9 cellular contexts compared by ENCODE assay signal in genomic region chr20:54980321-54980960, GRCh38.
DNase-seq lines count a peak whose midpoint lies in the region; ATAC-seq and TF ChIP-seq lines count a peak whose summit lies in the region.
"Had no signal": no experiment of that assay in that cellular context is flagged by ENCODE, and none has a peak within 500 bp of the region (broad histone marks: within the 10 kb centered on the region; RNA-seq: fewer than 3 reads in every experiment).

No MANE protein-coding gene starts in this region.

- no peak overlapping the region for H3K27ac ChIP-seq in tibial artery

- intact Hi-C loops in tibial artery (cut with DNase I; ENCODE audit: low total_unique reads): no loop called here

- H3K27me3 ChIP-seq in MG63: no peaks in the 10 kb centered on the region
- no peaks in the 10 kb centered on the region for H3K27me3 ChIP-seq in tibial artery

- H3K36me3 Mint-ChIP-seq in neural crest cell (ENCODE audit: low read depth): no peaks in the 10 kb centered on the region
- H3K36me3 Mint-ChIP-seq in effector memory CD8-positive, alpha-beta T cell (ENCODE audit: insufficient read depth): no peaks in the 10 kb centered on the region
- H3K36me3 Mint-ChIP-seq: activated naive CD8-positive, alpha-beta T cell treated with anti-CD3 and anti-CD28 coated beads, Interleukin-2, amount 10 ng/mL, durations not matched to agents 7 days and 5 days had no signal

- TF ChIP-seq CTCF in neural crest cell (conservative IDR thresholded peaks at IDR 0.05) (peak; percentile 70), tibial artery (IDR thresholded peaks at IDR 0.05) (peak in 1 of 2 experiments; percentile 10)

- peaks cover 5% of the 10 kb centered on the region for H3K4me1 Mint-ChIP-seq in neural crest cell
- no peaks in the 10 kb centered on the region for H3K4me1 Mint-ChIP-seq in effector memory CD8-positive, alpha-beta T cell (ENCODE audit: low read depth in 2 of 2)
- H3K4me1 Mint-ChIP-seq: activated naive CD8-positive, alpha-beta T cell treated with anti-CD3 and anti-CD28 coated beads, Interleukin-2, amount 10 ng/mL, durations not matched to agents 7 days and 5 days had no signal

- H3K9me3 ChIP-seq in MG63 (no peaks in the 10 kb centered on the region), tibial artery (no peaks in the 10 kb centered on the region)

- H3K27ac Mint-ChIP-seq in neural crest cell (ENCODE audit: unreplicated experiment): no peak overlapping the region
- H3K27ac Mint-ChIP-seq in effector memory CD8-positive, alpha-beta T cell: no peak overlapping the region
- H3K27ac Mint-ChIP-seq: activated naive CD8-positive, alpha-beta T cell treated with anti-CD3 and anti-CD28 coated beads, Interleukin-2, amount 10 ng/mL, durations not matched to agents 7 days and 5 days had no signal

- peak; percentile 29 for DNase-seq in MG63
- peak; percentile 70 for DNase-seq in astrocyte of the hippocampus (ENCODE audit: low read depth, low spot score)
- DNase-seq in neural crest cell (ENCODE audit: low read depth, low spot score): no peak
- DNase-seq in NCI-H2196 treated with DMSO at 0.1 percent for 48 hours (lab: John Stamatoyannopoulos, UW; ENCODE audit: unreplicated experiment): no peak
- no peak for DNase-seq in tibial artery
- DNase-seq in NCI-H345 (lab: John Stamatoyannopoulos, UW): no peak
- DNase-seq in effector memory CD8-positive, alpha-beta T cell: no peak
- DNase-seq: activated naive CD8-positive, alpha-beta T cell treated with anti-CD3 and anti-CD28 coated beads, Interleukin-2, amount 10 ng/mL, durations not matched to agents 7 days and 5 days had no signal

- H3K9me3 Mint-ChIP-seq in neural crest cell: no peaks in the 10 kb centered on the region
- peaks cover 0 to 5% of the 10 kb centered on the region in 2 donors for H3K9me3 Mint-ChIP-seq in effector memory CD8-positive, alpha-beta T cell
- H3K9me3 Mint-ChIP-seq: activated naive CD8-positive, alpha-beta T cell treated with anti-CD3 and anti-CD28 coated beads, Interleukin-2, amount 10 ng/mL, durations not matched to agents 7 days and 5 days had no signal

- no peaks in the 10 kb centered on the region for H3K27me3 Mint-ChIP-seq in neural crest cell (ENCODE audit: low read depth)
- H3K27me3 Mint-ChIP-seq in effector memory CD8-positive, alpha-beta T cell: no peaks in the 10 kb centered on the region
- H3K27me3 Mint-ChIP-seq: activated naive CD8-positive, alpha-beta T cell treated with anti-CD3 and anti-CD28 coated beads, Interleukin-2, amount 10 ng/mL, durations not matched to agents 7 days and 5 days had no signal

- no peaks in the 10 kb centered on the region for H3K36me3 ChIP-seq in MG63
- no peaks in the 10 kb centered on the region for H3K36me3 ChIP-seq in tibial artery

- no peak overlapping the region for H3K4me3 Mint-ChIP-seq in neural crest cell
- H3K4me3 Mint-ChIP-seq in effector memory CD8-positive, alpha-beta T cell: no peak overlapping the region
- H3K4me3 Mint-ChIP-seq: activated naive CD8-positive, alpha-beta T cell treated with anti-CD3 and anti-CD28 coated beads, Interleukin-2, amount 10 ng/mL, durations not matched to agents 7 days and 5 days had no signal

- ATAC-seq in GM18508 (IDR thresholded peaks at IDR 0.05; ENCODE audit: insufficient read depth, unreplicated experiment): peak; percentile 48
- no peak for ATAC-seq in effector memory CD8-positive, alpha-beta T cell (replicated peaks)

- no peaks in the 10 kb centered on the region for H3K4me1 ChIP-seq in tibial artery

- H3K4me3 ChIP-seq in MG63 (no peak overlapping the region), tibial artery (no peak overlapping the region)

Comparison
In these comparisons a context has a peak if more than half of its experiments do, and no peak if none do; other contexts are left out.
1. DNase-seq: peak in MG63 (single experiment) and astrocyte of the hippocampus (single experiment); none in neural crest cell (single experiment), NCI-H2196 treated with DMSO at 0.1 percent for 48 hours (single experiment), tibial artery (0 of 2), NCI-H345 (single experiment) and effector memory CD8-positive, alpha-beta T cell (0 of 3).